In genomic region chrX:123217728-123218127, GRCh38 we compare ENCODE assay signal across 1 cellular context.
TF ChIP-seq lines count a peak whose summit lies in the region.

No MANE protein-coding gene starts in this region.

TF ChIP-seq in A549, 52 proteins besides CTCF, POLR2A, EP300 and RAD21 (continued from another document):
- TF ChIP-seq ELK1 (IDR thresholded peaks at IDR 0.05; ENCODE audit: low read depth, low read length) (no peak), RCOR1 (IDR thresholded peaks at IDR 0.05; ENCODE audit: low read depth, low read length) (no peak), ESRRA (IDR thresholded peaks at IDR 0.05; ENCODE audit: borderline replicate concordance, low read length) (no peak), JUNB (IDR thresholded peaks at IDR 0.05) (no peak), RARB (CRISPR knock-in tag; IDR thresholded peaks at IDR 0.05) (no peak), EHMT2 (IDR thresholded peaks at IDR 0.05; ENCODE audit: low read depth) (no peak), NPAS2 (CRISPR knock-in tag; IDR thresholded peaks at IDR 0.05; ENCODE audit: borderline replicate concordance) (no peak), BCL3 (IDR thresholded peaks at IDR 0.05) (no peak), HES2 (IDR thresholded peaks at IDR 0.05) (no peak), ZFP36 (IDR thresholded peaks at IDR 0.05; ENCODE audit: borderline replicate concordance, partially characterized antibody) (no peak), JUN (IDR thresholded peaks at IDR 0.05) (no peak), HOXB5 (CRISPR knock-in tag; IDR thresholded peaks at IDR 0.05) (no peak), CBX2 (IDR thresholded peaks at IDR 0.05; ENCODE audit: borderline replicate concordance, low read depth) (no peak), RNF2 (IDR thresholded peaks at IDR 0.05; ENCODE audit: borderline replicate concordance, low read depth) (no peak), TP53 (CRISPR knock-in tag; IDR thresholded peaks at IDR 0.05) (no peak)
